In genomic region chrX:67480789-67481188, GRCh38 we compare ENCODE assay signal across 23 cellular contexts.
"Had no signal": no experiment of that assay in that cellular context is flagged by ENCODE, and none has a peak within 500 bp of the region (broad histone marks: within the 10 kb centered on the region; RNA-seq: fewer than 3 reads in every experiment).

No MANE protein-coding gene starts in this region.

- H3K27me3 ChIP-seq: esophagus muscularis mucosa, foreskin keratinocyte, gastroesophageal sphincter, heart left ventricle, hepatocyte, left lung had no signal

- H3K79me2 ChIP-seq: hepatocyte had no signal

- H3K27ac ChIP-seq: coronary artery, dorsolateral prefrontal cortex, esophagus muscularis mucosa, foreskin keratinocyte, gastroesophageal sphincter, heart left ventricle, hepatocyte, left lung had no signal

- H3K9me3 ChIP-seq: gastroesophageal sphincter, left lung had no signal

- H3K27me3 Mint-ChIP-seq: memory B cell; naive thymus-derived CD4-positive, alpha-beta T cell had no signal

- H3K4me3 Mint-ChIP-seq: immature natural killer cell; memory B cell; naive thymus-derived CD4-positive, alpha-beta T cell had no signal

- FAIRE-seq: frontal cortex had no signal

- DNase-seq: dermis blood vessel endothelial cell; dorsolateral prefrontal cortex; effector CD4-positive, alpha-beta T cell; effector memory CD4-positive, alpha-beta T cell; foreskin keratinocyte; heart left ventricle; hypothalamus; immature natural killer cell; islet precursor cell; left cardiac atrium; left lung; left ventricle myocardium superior; mammary epithelial cell; mesendoderm; midbrain; naive thymus-derived CD4-positive, alpha-beta T cell had no signal

- H3K36me3 ChIP-seq: esophagus muscularis mucosa, gastroesophageal sphincter, heart left ventricle, left lung had no signal

- H3K4me2 ChIP-seq: hepatocyte had no signal

- H3K4me3 ChIP-seq: coronary artery, dorsolateral prefrontal cortex, esophagus muscularis mucosa, gastroesophageal sphincter, heart left ventricle, hepatocyte, left lung, lung had no signal

- ATAC-seq: foreskin keratinocyte; gastroesophageal sphincter; heart left ventricle; left cardiac atrium; left lung; left ventricle myocardium superior; naive thymus-derived CD4-positive, alpha-beta T cell had no signal

- H2AFZ ChIP-seq: hepatocyte had no signal

- H3K4me1 Mint-ChIP-seq: immature natural killer cell; memory B cell; naive thymus-derived CD4-positive, alpha-beta T cell had no signal

- H3K4me1 ChIP-seq: esophagus muscularis mucosa, foreskin keratinocyte, gastroesophageal sphincter, heart left ventricle, left lung had no signal

- H3K27ac Mint-ChIP-seq: immature natural killer cell; memory B cell; naive thymus-derived CD4-positive, alpha-beta T cell had no signal

- H3K36me3 Mint-ChIP-seq: immature natural killer cell; memory B cell; naive thymus-derived CD4-positive, alpha-beta T cell had no signal
